23 cellular contexts compared by ENCODE assay signal in the genomic region with DNA sequence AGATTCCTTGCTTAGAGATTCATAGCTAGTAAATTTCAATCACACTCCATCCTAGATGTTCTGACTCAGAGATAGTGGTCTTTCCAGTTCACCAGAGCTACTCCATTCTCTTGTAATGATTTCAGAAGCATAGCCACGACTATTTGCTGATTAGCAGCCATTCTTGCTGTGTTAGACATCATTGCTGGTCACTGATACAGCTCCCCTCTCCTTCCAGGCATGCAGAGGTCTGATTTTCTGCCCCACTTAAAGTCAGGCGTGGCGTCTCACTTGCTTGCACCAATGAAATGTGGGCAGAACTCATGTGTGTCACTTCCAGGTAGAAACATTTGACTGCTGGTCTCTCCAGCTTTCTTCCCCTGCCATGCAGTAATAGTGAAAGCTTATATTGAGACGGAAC.
DNase-seq lines count a peak whose midpoint lies in the region; ATAC-seq, FAIRE-seq and TF ChIP-seq lines count a peak whose summit lies in the region.
"Had no signal": no experiment of that assay in that cellular context is flagged by ENCODE, and none has a peak within 500 bp of the region (broad histone marks: within the 10 kb centered on the region; RNA-seq: fewer than 3 reads in every experiment).

No MANE protein-coding gene starts in this region.

- no peaks in the 10 kb centered on the region for H3K9me2 ChIP-seq in PC-9 (ENCODE audit: insufficient read depth)

- no peaks in the 10 kb centered on the region for H3K9me3 Mint-ChIP-seq in naive thymus-derived CD8-positive, alpha-beta T cell
- H3K9me3 Mint-ChIP-seq in activated CD4-positive, alpha-beta memory T cell treated with anti-CD3 and anti-CD28 coated beads for 36 hours = no peaks in the 10 kb centered on the region

- H3K4me3 Mint-ChIP-seq in naive thymus-derived CD8-positive, alpha-beta T cell = no peak overlapping the region
- no peak overlapping the region for H3K4me3 Mint-ChIP-seq in activated CD4-positive, alpha-beta memory T cell treated with anti-CD3 and anti-CD28 coated beads for 36 hours

- DNase-seq in GM06990 (ENCODE audit: extremely low read depth, insufficient read length) (peak; percentile 22), RCC 7860 (ENCODE audit: low spot score) (peak; percentile 57), epithelial cell of proximal tubule (ENCODE audit: low read depth) (peak; percentile 64), non-pigmented ciliary epithelial cell (ENCODE audit: low read depth) (peak; percentile 45), AG20443 (ENCODE audit: low spot score) (no peak), PC-9 (no peak)
- no peak for DNase-seq in naive thymus-derived CD8-positive, alpha-beta T cell
- no peak for DNase-seq in activated CD4-positive, alpha-beta memory T cell treated with anti-CD3 and anti-CD28 coated beads for 36 hours
- DNase-seq: activated CD4-positive, alpha-beta T cell treated with anti-CD3 and anti-CD28 coated beads, Interleukin-2, amount 50 U/mL, for 48 hours; activated gamma-delta T cell treated with Interleukin-2 at 50 U/mL for 16 hours; amygdala; caudate nucleus; NCI-H1092 treated with DMSO at 0.1 percent for 48 hours; NCI-H1930; NCI-H345; nucleus accumbens; OCI-M1; SHP77 treated with DMSO at 0.1 percent for 48 hours; stimulated activated CD4-positive, alpha-beta T cell treated with anti-CD3 and anti-CD28 coated beads, Interleukin-2, amount 100 ng/mL, for 48 hours; stimulated activated naive CD4-positive, alpha-beta T cell treated with Interleukin-2 at 50 U/mL for 16 hours had no signal

- H3K27ac Mint-ChIP-seq in naive thymus-derived CD8-positive, alpha-beta T cell = peak overlapping the region in 2 of 10 donors; percentile 14 to 57
- H3K27ac Mint-ChIP-seq in activated CD4-positive, alpha-beta memory T cell treated with anti-CD3 and anti-CD28 coated beads for 36 hours = no peak overlapping the region

- no peak for ATAC-seq in naive thymus-derived CD8-positive, alpha-beta T cell
- ATAC-seq: foreskin keratinocyte had no signal

- H3K9me3 ChIP-seq in PC-9 (ENCODE audit: insufficient read depth, low read depth) = no peaks in the 10 kb centered on the region
- H3K9me3 ChIP-seq: tibial nerve had no signal

- FAIRE-seq in RCC 7860 (lab: Jason Lieb, UNC) = no peak
- FAIRE-seq: GM19239 had no signal

- H3K27ac ChIP-seq in PC-9 = no peak overlapping the region
- H3K27ac ChIP-seq: foreskin keratinocyte, tibial nerve had no signal

- CTCF ChIA-PET in activated CD4-positive, alpha-beta memory T cell treated with anti-CD3 and anti-CD28 coated beads for 36 hours (lab: Charles Lee) = no interaction called here
- CTCF ChIA-PET in PC-9 (lab: Charles Lee) = interaction anchor here (0.5 kb wide), 1 partner anchor 82 kb away, joined by 16 read pairs; no protein-coding TSS in a partner anchor

- H3F3A ChIP-seq in PC-9 (ENCODE audit: insufficient read depth, low read depth) = peaks cover 5% of the 10 kb centered on the region

- H3K36me3 ChIP-seq in GM06990 (ENCODE audit: control insufficient read depth, insufficient read depth, low read length) (no peaks in the 10 kb centered on the region), PC-9 (ENCODE audit: low read depth) (no peaks in the 10 kb centered on the region)
- H3K36me3 ChIP-seq: tibial nerve had no signal

- no peak overlapping the region for H2AFZ ChIP-seq in PC-9

- TF ChIP-seq CTCF in GM06990 (IDR thresholded peaks at IDR 0.05; ENCODE audit: insufficient read depth, low read length, poor library complexity, severe bottlenecking) (no peak), epithelial cell of proximal tubule (conservative IDR thresholded peaks at IDR 0.05; ENCODE audit: low read depth, low read length) (no peak), PC-9 (conservative IDR thresholded peaks at IDR 0.05) (no peak)

- intact Hi-C loops in activated CD4-positive, alpha-beta memory T cell treated with anti-CD3 and anti-CD28 coated beads for 36 hours (cut with micrococcal nuclease) = no loop called here
- intact Hi-C loops in PC-9 (cut with micrococcal nuclease; ENCODE audit: unreplicated experiment) = no loop called here

- no peaks in the 10 kb centered on the region for H3K27me3 ChIP-seq in GM06990 (replicated peaks; ENCODE audit: control insufficient read depth, insufficient read depth, low read length)
- no peaks in the 10 kb centered on the region for H3K27me3 ChIP-seq in PC-9 (ENCODE audit: insufficient read depth, low read depth)
- H3K27me3 ChIP-seq: foreskin keratinocyte, tibial nerve had no signal

- H3K4me2 ChIP-seq in PC-9 = no peak overlapping the region

- no peaks in the 10 kb centered on the region for H3K36me3 Mint-ChIP-seq in naive thymus-derived CD8-positive, alpha-beta T cell
- no peaks in the 10 kb centered on the region for H3K36me3 Mint-ChIP-seq in activated CD4-positive, alpha-beta memory T cell treated with anti-CD3 and anti-CD28 coated beads for 36 hours

- no peak overlapping the region for H3K4me3 ChIP-seq in GM06990 (replicated peaks; ENCODE audit: low read depth, low read length)
- no peak overlapping the region for H3K4me3 ChIP-seq in epithelial cell of proximal tubule (ENCODE audit: low read depth, low read length)
- no peak overlapping the region for H3K4me3 ChIP-seq in PC-9
- H3K4me3 ChIP-seq: tibial nerve had no signal

- H3K79me2 ChIP-seq in PC-9 (ENCODE audit: low read depth) = no peaks in the 10 kb centered on the region

- peaks cover 0 to 1% (median 0%) of the 10 kb centered on the region in 5 donors for H3K27me3 Mint-ChIP-seq in naive thymus-derived CD8-positive, alpha-beta T cell
- H3K27me3 Mint-ChIP-seq in activated CD4-positive, alpha-beta memory T cell treated with anti-CD3 and anti-CD28 coated beads for 36 hours = peaks cover 2% of the 10 kb centered on the region

- peaks cover 2 to 14% (median 12%) of the 10 kb centered on the region in 4 donors for H3K4me1 Mint-ChIP-seq in naive thymus-derived CD8-positive, alpha-beta T cell
- no peaks in the 10 kb centered on the region for H3K4me1 Mint-ChIP-seq in activated CD4-positive, alpha-beta memory T cell treated with anti-CD3 and anti-CD28 coated beads for 36 hours (ENCODE audit: low read depth)

- POLR2A ChIA-PET in naive thymus-derived CD8-positive, alpha-beta T cell (lab: Charles Lee) = interaction anchor here (0.6 to 0.7 kb wide), 3 partner anchors 62 to 1005 kb away, joined by 3 read pairs; no protein-coding TSS in a partner anchor
- POLR2A ChIA-PET in activated CD4-positive, alpha-beta memory T cell treated with anti-CD3 and anti-CD28 coated beads for 36 hours (lab: Charles Lee) = no interaction called here
- POLR2A ChIA-PET in PC-9 (lab: Charles Lee; ENCODE audit: unreplicated experiment) = no interaction called here

- no peaks in the 10 kb centered on the region for H4K20me1 ChIP-seq in PC-9 (ENCODE audit: insufficient read depth)

- no TSS peak for BruUV-seq in PC-9 (replicated peaks; lab: Mats Ljungman, UMichigan)

- peaks cover 5% of the 10 kb centered on the region for H3K4me1 ChIP-seq in PC-9 (replicated peaks; ENCODE audit: insufficient read depth)
- H3K4me1 ChIP-seq: foreskin keratinocyte had no signal

Comparison
In these comparisons a context has a peak if more than half of its experiments do, and no peak if none do; other contexts are left out.
1. DNase-seq: peak in GM06990 (single experiment), RCC 7860 (single experiment), epithelial cell of proximal tubule (single experiment) and non-pigmented ciliary epithelial cell (single experiment); none in naive thymus-derived CD8-positive, alpha-beta T cell (0 of 10), activated CD4-positive, alpha-beta memory T cell treated with anti-CD3 and anti-CD28 coated beads for 36 hours (single experiment), AG20443 (single experiment) and PC-9 (0 of 2).